Comparison of ENCODE assay signal across 16 cellular contexts in genomic region chr12:108782971-108783370, GRCh38. TPM values are rescaled to one million over a fixed set of nuclear protein-coding genes. Genes with fewer than 3 reads are reported as not detected.
DNase-seq lines count a peak whose midpoint lies in the region; ATAC-seq and TF ChIP-seq lines count a peak whose summit lies in the region.
"Had no signal": no experiment of that assay in that cellular context is flagged by ENCODE, and none has a peak within 500 bp of the region (broad histone marks: within the 10 kb centered on the region; RNA-seq: fewer than 3 reads in every experiment).

No MANE protein-coding gene starts in this region.

- TF ChIP-seq CTCF in cardiac muscle cell (IDR thresholded peaks at IDR 0.05; ENCODE audit: low read depth, low read length) = no peak
- TF ChIP-seq CTCF in left ventricle myocardium inferior (IDR thresholded peaks at IDR 0.05; ENCODE audit: borderline replicate concordance) = no peak
- TF ChIP-seq CTCF in spleen (IDR thresholded peaks at IDR 0.05 in 8 of 11, conservative IDR thresholded peaks at IDR 0.05 in 3 of 11) = no peak

- no peaks in the 10 kb centered on the region for H3K27me3 ChIP-seq in cardiac muscle cell
- H3K27me3 ChIP-seq in left ventricle myocardium inferior (ENCODE audit: low read depth) = no peaks in the 10 kb centered on the region
- H3K27me3 ChIP-seq in spleen (replicated peaks in 1 of 7) = no peaks in the 10 kb centered on the region
- H3K27me3 ChIP-seq: BLaER1 had no signal

- H3K9me3 ChIP-seq in cardiac muscle cell (ENCODE audit: low read depth) = no peaks in the 10 kb centered on the region
- no peaks in the 10 kb centered on the region for H3K9me3 ChIP-seq in left ventricle myocardium inferior (replicated peaks)
- H3K9me3 ChIP-seq in spleen = no peaks in the 10 kb centered on the region
- H3K9me3 ChIP-seq: BLaER1 had no signal

- DNase-seq in cardiac muscle cell (ENCODE audit: low read depth in 1 of 2, low spot score in 1 of 2) (no peak), cardiac septum (ENCODE audit: low spot score) (no peak), NCI-H69 (lab: John Stamatoyannopoulos, UW) (peak; percentile 79), left ventricle myocardium inferior (no peak), spleen (peak; percentile 45), NCI-H2196 (lab: John Stamatoyannopoulos, UW; ENCODE audit: unreplicated experiment) (no peak), NCI-H2107 (lab: John Stamatoyannopoulos, UW) (no peak)
- DNase-seq: CD8-positive, alpha-beta T cell; DND-41; KBM-7; NCI-H1436; NCI-H2029 treated with DMSO at 0.1 percent for 48 hours had no signal

- ATAC-seq in GM18519 (IDR thresholded peaks at IDR 0.05; ENCODE audit: low FRiP score, unreplicated experiment) = no peak
- ATAC-seq: CD8-positive, alpha-beta T cell; GM12878 had no signal

- H3K4me3 ChIP-seq in cardiac muscle cell (no peak overlapping the region), left ventricle myocardium inferior (no peak overlapping the region), spleen (no peak overlapping the region)
- H3K4me3 ChIP-seq: BLaER1, GM12878, SK-N-MC had no signal

- 81 to 95% (median 92%) methylated on average over 5 of the region's 5 CpGs for WGBS in spleen, 5 donors

- no peak for TF ChIP-seq POLR2A in spleen (IDR thresholded peaks at IDR 0.05)

- H3K4me1 ChIP-seq in cardiac muscle cell (ENCODE audit: low read depth) (peaks cover 24% of the 10 kb centered on the region), left ventricle myocardium inferior (peaks cover 81% of the 10 kb centered on the region), spleen (peaks cover 0 to 21% (median 9%) of the 10 kb centered on the region in 6 donors)

- peaks cover 8% of the 10 kb centered on the region for H3K36me3 ChIP-seq in cardiac muscle cell
- H3K36me3 ChIP-seq in left ventricle myocardium inferior = peaks cover 35% of the 10 kb centered on the region
- peaks cover 0 to 52% (median 24%) of the 10 kb centered on the region in 6 donors for H3K36me3 ChIP-seq in spleen

- H3K27ac ChIP-seq in cardiac muscle cell = peak overlapping the region; percentile 69
- H3K27ac ChIP-seq in left ventricle myocardium inferior (replicated peaks) = peak overlapping the region; percentile 86
- no peak overlapping the region for H3K27ac ChIP-seq in spleen
- H3K27ac ChIP-seq: BLaER1, SK-N-MC had no signal

- intact Hi-C loops in cardiac septum (cut with DNase I) = no loop called here
- intact Hi-C loops in left ventricle myocardium inferior (cut with micrococcal nuclease) = no loop called here
- intact Hi-C loops in spleen (cut with DNase I; ENCODE audit: low total_unique reads) = no loop called here

RNA-seq across cellular contexts. Expression of gene CORO1C, which starts 51.7 kb away (rescaled TPM):
- total RNA-seq in cardiac muscle cell = 48.0 and 65.4 TPM in 2 replicates
- 67.5 and 72.5 TPM in 2 replicates for polyA plus RNA-seq in cardiac muscle cell
- 74.7 TPM for total RNA-seq in cardiac septum
- 59.6 TPM for total RNA-seq in left ventricle myocardium inferior
- total RNA-seq in spleen = 100 to 1,000 TPM in 2 of 7 donors, 10 to 100 TPM in 5; 71.2 to 119 (median 79.1) TPM
- polyA plus RNA-seq in spleen = 10 to 100 TPM; 12.0 to 26.1 (median 17.1) TPM

Comparison
In these comparisons a context has a peak if more than half of its experiments do, and no peak if none do; other contexts are left out.
1. DNase-seq: peak in NCI-H69 (single experiment) and spleen (single experiment); none in cardiac muscle cell (0 of 2), cardiac septum (single experiment), left ventricle myocardium inferior (single experiment), NCI-H2196 (single experiment) and NCI-H2107 (single experiment).
2. H3K27ac ChIP-seq: peak in cardiac muscle cell (single experiment) and left ventricle myocardium inferior (single experiment); none in spleen (0 of 8).